32 cellular contexts compared by ENCODE assay signal in genomic region chr7:32929430-32930161, GRCh38.
"Had no signal": no experiment of that assay in that cellular context is flagged by ENCODE, and none has a peak within 500 bp of the region (broad histone marks: within the 10 kb centered on the region; RNA-seq: fewer than 3 reads in every experiment).

No MANE protein-coding gene starts in this region.

- H3K4me3 ChIP-seq: SJSA1 had no signal

- DNase-seq: activated CD4-positive, alpha-beta T cell treated with anti-CD3 and anti-CD28 coated beads, Interleukin-2, amount 10 ng/mL, durations not matched to agents 24 days and 14 days; activated CD4-positive, alpha-beta T cell treated with anti-CD3 and anti-CD28 coated beads, Interleukin-2, amount 50 U/mL, for 4 hours; activated CD8-positive, alpha-beta T cell treated with anti-CD3 and anti-CD28 coated beads for 36 hours; activated effector memory CD4-positive, alpha-beta T cell treated with anti-CD3 and anti-CD28 coated beads, Interleukin-2, amount 50 U/mL, for 16 hours; activated naive CD4-positive, alpha-beta T cell; activated naive CD4-positive, alpha-beta T cell treated with anti-CD3 and anti-CD28 coated beads, Interleukin-2, amount 50 U/mL, for 16 hours; activated naive CD8-positive, alpha-beta T cell treated with anti-CD3 and anti-CD28 coated beads, Interleukin-2, amount 10 ng/mL, durations not matched to agents 7 days and 5 days; activated T-cell treated with anti-CD3 and anti-CD28 coated beads, Interleukin-2, amount 50 U/mL, for 1 hour; activated T-cell treated with anti-CD3 and anti-CD28 coated beads, Interleukin-2, amount 50 U/mL, for 72 hours; anterior cingulate cortex; caudate nucleus; cerebellar nuclear complex; KBM-7; NCI-H1105; NCI-H1436; NCI-H1694; NCI-H1930; NCI-H2081 treated with DMSO at 0.1 percent for 48 hours; NCI-H345; NCI-H510A; NCI-H526; NCI-H748 treated with DMSO at 0.1 percent for 48 hours; NK-92 treated with Interleukin-12 subunit alpha and Interleukin-12 subunit beta, amount 100 ng/mL, for 24 hours; SHP77 treated with DMSO at 0.1 percent for 48 hours; SW 1271; T-helper 1 cell; T-helper 2 cell; T-helper 9 cell; WERI-Rb-1 had no signal

- H3K9me3 ChIP-seq: SJSA1 had no signal

- H3K27ac ChIP-seq: SJSA1, WERI-Rb-1 had no signal

- H3K27me3 ChIP-seq: SJSA1 had no signal

- H3K4me1 ChIP-seq: SJSA1 had no signal

- ATAC-seq: activated CD8-positive, alpha-beta T cell treated with anti-CD3 and anti-CD28 coated beads for 36 hours; activated T-cell treated with anti-CD3 and anti-CD28 coated beads, Interleukin-2, amount 50 U/mL, for 72 hours; activated T-helper 17 cell treated with anti-CD3 and anti-CD28 coated beads, Interleukin-2, amount 50 U/mL, for 72 hours; SK-N-SH treated with all-trans-retinoic acid at 6 μM for 48 hours had no signal
